12 cellular contexts compared by ENCODE assay signal in the genomic region with DNA sequence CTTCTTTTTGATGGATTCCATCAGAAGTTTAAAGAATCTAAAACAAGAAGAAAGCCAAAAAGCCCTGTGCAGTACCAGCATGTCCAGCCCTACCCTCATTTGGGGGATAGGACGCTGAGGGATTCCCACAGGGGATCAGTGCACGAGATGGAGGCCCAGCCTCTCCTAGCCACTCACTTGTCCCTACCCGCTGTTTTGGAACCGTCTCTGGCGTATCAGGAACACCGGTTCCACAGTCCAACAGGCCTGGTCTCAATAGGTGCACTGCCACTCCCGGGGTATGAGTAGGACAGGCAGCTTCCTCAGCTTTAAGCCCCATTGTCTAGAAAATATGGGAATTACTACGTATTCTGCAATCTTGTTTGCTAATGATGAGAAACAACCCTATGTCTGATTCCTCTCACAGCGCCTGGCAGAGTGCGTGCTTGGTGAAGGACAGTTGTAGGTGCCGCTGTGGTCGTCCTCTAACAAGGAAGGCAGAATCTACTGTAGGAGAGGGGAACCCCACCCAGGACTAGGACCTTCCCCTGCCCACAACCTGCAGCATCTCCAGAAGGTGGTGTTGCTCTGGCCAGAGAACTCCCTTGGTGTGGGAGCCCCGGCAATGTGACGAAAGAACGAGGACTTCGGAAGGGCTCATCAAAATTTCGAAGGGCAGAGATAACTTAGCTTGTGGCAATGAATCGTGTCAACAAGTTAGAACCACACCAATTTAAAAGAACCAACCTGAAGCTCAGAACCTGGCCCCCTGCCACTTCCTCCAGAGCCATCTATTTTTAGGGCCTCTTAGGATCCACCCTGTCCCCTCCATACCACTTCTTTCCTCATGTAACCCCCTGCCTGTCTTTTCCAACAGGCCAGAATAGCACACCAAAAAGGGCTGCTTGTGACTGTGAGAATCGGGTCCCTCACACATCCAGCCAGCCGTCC.
DNase-seq lines count a peak whose midpoint lies in the region; ATAC-seq and TF ChIP-seq lines count a peak whose summit lies in the region.
"Had no signal": no experiment of that assay in that cellular context is flagged by ENCODE, and none has a peak within 500 bp of the region (broad histone marks: within the 10 kb centered on the region; RNA-seq: fewer than 3 reads in every experiment).

No MANE protein-coding gene starts in this region.

- DNase-seq in cardiac septum (ENCODE audit: low spot score) (peak; percentile 49), Right ventricle myocardium inferior (ENCODE audit: missing footprints) (no peak), myocyte (ENCODE audit: low read depth) (peak; percentile 43), upper lobe of right lung (no peak), neural progenitor cell (ENCODE audit: low spot score) (no peak)
- DNase-seq in activated T-helper 1 cell treated with anti-CD3 and anti-CD28 coated beads, Interleukin-12 subunit alpha, Interleukin-12 subunit beta, Interleukin-2, Interleukin-4 antibody, amounts not matched to agents 30 ng/mL and 10 ng/mL and 1 ng/mL, durations not matched to agents 14 hours and 24 hours and 36 hours (ENCODE audit: low spot score) = no peak
- DNase-seq: activated CD8-positive, alpha-beta memory T cell treated with anti-CD3 and anti-CD28 coated beads, Interleukin-2, amount 50 U/mL, for 4 hours; MM.1S; occipital lobe had no signal

- no peaks in the 10 kb centered on the region for H3K79me2 ChIP-seq in neural progenitor cell (ENCODE audit: low read depth)

- ATAC-seq in Right ventricle myocardium inferior (no peak), upper lobe of right lung (no peak), GM18520 (IDR thresholded peaks at IDR 0.05; ENCODE audit: unreplicated experiment) (no peak), GM19324 (IDR thresholded peaks at IDR 0.05; ENCODE audit: low FRiP score, unreplicated experiment) (no peak)

- TF ChIP-seq CTCF in upper lobe of right lung (IDR thresholded peaks at IDR 0.05) (no peak), neural progenitor cell (IDR thresholded peaks at IDR 0.05) (no peak)

- H3K27ac Mint-ChIP-seq in activated T-helper 1 cell treated with anti-CD3 and anti-CD28 coated beads, Interleukin-12 subunit alpha, Interleukin-12 subunit beta, Interleukin-2, Interleukin-4 antibody, amounts not matched to agents 30 ng/mL and 10 ng/mL and 1 ng/mL, durations not matched to agents 14 hours and 24 hours and 36 hours = peak overlapping the region; percentile 46
- no peak overlapping the region for H3K27ac Mint-ChIP-seq in neural progenitor cell

- H3K27me3 Mint-ChIP-seq in activated T-helper 1 cell treated with anti-CD3 and anti-CD28 coated beads, Interleukin-12 subunit alpha, Interleukin-12 subunit beta, Interleukin-2, Interleukin-4 antibody, amounts not matched to agents 30 ng/mL and 10 ng/mL and 1 ng/mL, durations not matched to agents 14 hours and 24 hours and 36 hours (ENCODE audit: insufficient read depth) = no peaks in the 10 kb centered on the region
- no peaks in the 10 kb centered on the region for H3K27me3 Mint-ChIP-seq in neural progenitor cell (ENCODE audit: insufficient read depth, low read depth)

- H3K4me3 Mint-ChIP-seq in activated T-helper 1 cell treated with anti-CD3 and anti-CD28 coated beads, Interleukin-12 subunit alpha, Interleukin-12 subunit beta, Interleukin-2, Interleukin-4 antibody, amounts not matched to agents 30 ng/mL and 10 ng/mL and 1 ng/mL, durations not matched to agents 14 hours and 24 hours and 36 hours = peak overlapping the region; percentile 58
- no peak overlapping the region for H3K4me3 Mint-ChIP-seq in neural progenitor cell

- no peaks in the 10 kb centered on the region for H3K9me3 ChIP-seq in upper lobe of right lung
- no peaks in the 10 kb centered on the region for H3K9me3 ChIP-seq in neural progenitor cell (ENCODE audit: low read depth)

- no peaks in the 10 kb centered on the region for H3F3A ChIP-seq in neural progenitor cell (ENCODE audit: low read depth)

- H3K27me3 ChIP-seq in upper lobe of right lung (no peaks in the 10 kb centered on the region), neural progenitor cell (no peaks in the 10 kb centered on the region)

- no peak overlapping the region for H3K9ac ChIP-seq in neural progenitor cell

- intact Hi-C loops in cardiac septum (cut with DNase I) (no loop called here), Right ventricle myocardium inferior (cut with DNase I) (no loop called here), upper lobe of right lung (cut with DNase I) (no loop called here)
- intact Hi-C loops in activated T-helper 1 cell treated with anti-CD3 and anti-CD28 coated beads, Interleukin-12 subunit alpha, Interleukin-12 subunit beta, Interleukin-2, Interleukin-4 antibody, amounts not matched to agents 30 ng/mL and 10 ng/mL and 1 ng/mL, durations not matched to agents 14 hours and 24 hours and 36 hours (cut with micrococcal nuclease) = no loop called here

- peaks cover 41% of the 10 kb centered on the region for H3K36me3 ChIP-seq in upper lobe of right lung
- no peaks in the 10 kb centered on the region for H3K36me3 ChIP-seq in neural progenitor cell

- H3K27ac ChIP-seq in upper lobe of right lung (peak overlapping the region; percentile 91), neural progenitor cell (no peak overlapping the region)

- no peak overlapping the region for H3K4me2 ChIP-seq in neural progenitor cell

- H4K20me1 ChIP-seq in neural progenitor cell (ENCODE audit: low read depth) = no peaks in the 10 kb centered on the region

- H3K4me3 ChIP-seq in upper lobe of right lung (no peak overlapping the region), neural progenitor cell (no peak overlapping the region)
- H3K4me3 ChIP-seq: lung had no signal

- H2AFZ ChIP-seq in neural progenitor cell (replicated peaks) = no peak overlapping the region

- peaks cover 62% of the 10 kb centered on the region for H3K36me3 Mint-ChIP-seq in activated T-helper 1 cell treated with anti-CD3 and anti-CD28 coated beads, Interleukin-12 subunit alpha, Interleukin-12 subunit beta, Interleukin-2, Interleukin-4 antibody, amounts not matched to agents 30 ng/mL and 10 ng/mL and 1 ng/mL, durations not matched to agents 14 hours and 24 hours and 36 hours (ENCODE audit: low read depth)
- peaks cover 40% of the 10 kb centered on the region for H3K36me3 Mint-ChIP-seq in neural progenitor cell

- H3K4me1 ChIP-seq in upper lobe of right lung = peaks cover 48% of the 10 kb centered on the region
- no peaks in the 10 kb centered on the region for H3K4me1 ChIP-seq in neural progenitor cell

- H3K4me1 Mint-ChIP-seq in activated T-helper 1 cell treated with anti-CD3 and anti-CD28 coated beads, Interleukin-12 subunit alpha, Interleukin-12 subunit beta, Interleukin-2, Interleukin-4 antibody, amounts not matched to agents 30 ng/mL and 10 ng/mL and 1 ng/mL, durations not matched to agents 14 hours and 24 hours and 36 hours (ENCODE audit: low read depth) = peaks cover 53% of the 10 kb centered on the region
- peaks cover 28% of the 10 kb centered on the region for H3K4me1 Mint-ChIP-seq in neural progenitor cell

- H3K9me3 Mint-ChIP-seq in activated T-helper 1 cell treated with anti-CD3 and anti-CD28 coated beads, Interleukin-12 subunit alpha, Interleukin-12 subunit beta, Interleukin-2, Interleukin-4 antibody, amounts not matched to agents 30 ng/mL and 10 ng/mL and 1 ng/mL, durations not matched to agents 14 hours and 24 hours and 36 hours = no peaks in the 10 kb centered on the region
- no peaks in the 10 kb centered on the region for H3K9me3 Mint-ChIP-seq in neural progenitor cell

Comparison
In these comparisons a context has a peak if more than half of its experiments do, and no peak if none do; other contexts are left out.
1. DNase-seq: peak in cardiac septum (single experiment) and myocyte (single experiment); none in Right ventricle myocardium inferior (single experiment), activated T-helper 1 cell treated with anti-CD3 and anti-CD28 coated beads, Interleukin-12 subunit alpha, Interleukin-12 subunit beta, Interleukin-2, Interleukin-4 antibody, amounts not matched to agents 30 ng/mL and 10 ng/mL and 1 ng/mL, durations not matched to agents 14 hours and 24 hours and 36 hours (single experiment), upper lobe of right lung (single experiment) and neural progenitor cell (single experiment).